In the genomic region with DNA sequence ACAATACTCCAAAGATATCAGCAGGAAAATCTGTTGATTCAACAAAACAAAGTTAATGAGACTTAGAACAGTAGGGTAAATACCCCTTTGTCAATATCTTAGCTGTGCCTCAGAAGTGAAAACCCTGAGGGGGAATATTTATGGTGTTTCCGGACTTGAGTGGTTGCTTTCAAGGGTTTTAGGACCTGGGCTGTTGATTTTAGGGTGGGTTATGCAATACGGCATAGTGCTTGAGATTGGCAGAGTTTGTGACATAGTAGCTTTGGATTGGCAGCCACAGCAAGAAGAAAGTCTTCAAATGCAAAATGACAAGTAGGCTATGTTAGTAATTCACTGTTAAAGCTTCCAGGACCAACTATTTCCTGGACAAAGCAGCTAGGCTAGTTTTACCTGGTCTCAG, we compare ENCODE assay signal across 22 cellular contexts.
DNase-seq lines count a peak whose midpoint lies in the region; ATAC-seq and TF ChIP-seq lines count a peak whose summit lies in the region.
"Had no signal": no experiment of that assay in that cellular context is flagged by ENCODE, and none has a peak within 500 bp of the region (broad histone marks: within the 10 kb centered on the region; RNA-seq: fewer than 3 reads in every experiment).

No MANE protein-coding gene starts in this region.

- H3K4me1 Mint-ChIP-seq in endothelial cell (ENCODE audit: unreplicated experiment), result peaks cover 22% of the 10 kb centered on the region
- H3K4me1 Mint-ChIP-seq in activated T-helper 17 cell treated with anti-CD3 and anti-CD28 coated beads, Interleukin-2, amount 50 U/mL, for 72 hours, result no peaks in the 10 kb centered on the region
- H3K4me1 Mint-ChIP-seq in activated naive CD4-positive, alpha-beta T cell treated with anti-CD3 and anti-CD28 coated beads for 36 hours (ENCODE audit: low read depth), result no peaks in the 10 kb centered on the region

- H3K4me3 ChIP-seq in dorsolateral prefrontal cortex, result no peak overlapping the region
- H3K4me3 ChIP-seq: cardiac muscle cell, skin epidermis had no signal

- H3K27ac Mint-ChIP-seq in endothelial cell (ENCODE audit: unreplicated experiment), result peak overlapping the region; percentile 82
- H3K27ac Mint-ChIP-seq in activated T-helper 17 cell treated with anti-CD3 and anti-CD28 coated beads, Interleukin-2, amount 50 U/mL, for 72 hours, result no peak overlapping the region
- no peak overlapping the region for H3K27ac Mint-ChIP-seq in activated naive CD4-positive, alpha-beta T cell treated with anti-CD3 and anti-CD28 coated beads for 36 hours

- H3K9me3 Mint-ChIP-seq in endothelial cell (ENCODE audit: unreplicated experiment), result no peaks in the 10 kb centered on the region
- H3K9me3 Mint-ChIP-seq in activated T-helper 17 cell treated with anti-CD3 and anti-CD28 coated beads, Interleukin-2, amount 50 U/mL, for 72 hours, result peaks cover 25% of the 10 kb centered on the region
- peaks cover 18% of the 10 kb centered on the region for H3K9me3 Mint-ChIP-seq in activated naive CD4-positive, alpha-beta T cell treated with anti-CD3 and anti-CD28 coated beads for 36 hours

- no peaks in the 10 kb centered on the region for H3K27me3 Mint-ChIP-seq in endothelial cell (ENCODE audit: unreplicated experiment)
- no peaks in the 10 kb centered on the region for H3K27me3 Mint-ChIP-seq in activated T-helper 17 cell treated with anti-CD3 and anti-CD28 coated beads, Interleukin-2, amount 50 U/mL, for 72 hours
- no peaks in the 10 kb centered on the region for H3K27me3 Mint-ChIP-seq in activated naive CD4-positive, alpha-beta T cell treated with anti-CD3 and anti-CD28 coated beads for 36 hours (ENCODE audit: low read depth)

- H3K36me3 Mint-ChIP-seq in endothelial cell (ENCODE audit: low read depth, unreplicated experiment), result peaks cover 3% of the 10 kb centered on the region
- no peaks in the 10 kb centered on the region for H3K36me3 Mint-ChIP-seq in activated T-helper 17 cell treated with anti-CD3 and anti-CD28 coated beads, Interleukin-2, amount 50 U/mL, for 72 hours (ENCODE audit: low read depth)
- no peaks in the 10 kb centered on the region for H3K36me3 Mint-ChIP-seq in activated naive CD4-positive, alpha-beta T cell treated with anti-CD3 and anti-CD28 coated beads for 36 hours (ENCODE audit: low read depth)

- TF ChIP-seq CTCF in endothelial cell (IDR thresholded peaks at IDR 0.05; ENCODE audit: unreplicated experiment), result no peak
- TF ChIP-seq CTCF in dorsolateral prefrontal cortex (IDR thresholded peaks at IDR 0.05 in 54 of 56, conservative IDR thresholded peaks at IDR 0.05 in 2 of 56; ENCODE audit: low read depth in 1 of 56, partially characterized antibody in 56 of 56), result no peak

- intact Hi-C loops in activated naive CD4-positive, alpha-beta T cell treated with anti-CD3 and anti-CD28 coated beads for 36 hours (cut with micrococcal nuclease), result no loop called here
- intact Hi-C loops in dorsolateral prefrontal cortex (cut with DNase I), result no loop called here

- H3K4me3 Mint-ChIP-seq in endothelial cell (ENCODE audit: unreplicated experiment), result no peak overlapping the region
- H3K4me3 Mint-ChIP-seq in activated T-helper 17 cell treated with anti-CD3 and anti-CD28 coated beads, Interleukin-2, amount 50 U/mL, for 72 hours, result no peak overlapping the region
- no peak overlapping the region for H3K4me3 Mint-ChIP-seq in activated naive CD4-positive, alpha-beta T cell treated with anti-CD3 and anti-CD28 coated beads for 36 hours

- DNase-seq in NCI-H1417 (lab: John Stamatoyannopoulos, UW) (peak in 2 of 3 experiments; percentile 20 to 74), NCI-H1417 treated with DMSO at 0.1 percent for 48 hours (lab: John Stamatoyannopoulos, UW) (no peak), NCI-H345 (lab: John Stamatoyannopoulos, UW) (peak; percentile 26), endothelial cell (ENCODE audit: low spot score) (no peak), renal cortical epithelial cell (ENCODE audit: low read depth) (peak; percentile 52), dorsolateral prefrontal cortex (no peak)
- DNase-seq in activated naive CD4-positive, alpha-beta T cell treated with anti-CD3 and anti-CD28 coated beads for 36 hours, result no peak
- DNase-seq: 8988T; activated effector memory CD4-positive, alpha-beta T cell treated with Interleukin-2 at 50 U/mL for 16 hours; dermis blood vessel endothelial cell; left ventricle myocardium superior; NCI-H1694 treated with DMSO at 0.1 percent for 48 hours; NCI-H526 treated with DMSO at 0.1 percent for 48 hours; stimulated activated CD4-positive, alpha-beta T cell treated with anti-CD3 and anti-CD28 coated beads, Interleukin-4, amount 100 ng/mL, for 4 hours; substantia nigra; T1000 had no signal

- H3K27ac ChIP-seq in dorsolateral prefrontal cortex, result no peak overlapping the region
- H3K27ac ChIP-seq: cardiac muscle cell, parathyroid adenoma, skin epidermis had no signal

- CTCF ChIA-PET in activated naive CD4-positive, alpha-beta T cell treated with anti-CD3 and anti-CD28 coated beads for 36 hours (lab: Charles Lee), result no interaction called here

- no peak for ATAC-seq in activated T-helper 17 cell treated with anti-CD3 and anti-CD28 coated beads, Interleukin-2, amount 50 U/mL, for 72 hours (replicated peaks)
- ATAC-seq: esophagus mucosa, left ventricle myocardium superior, SK-N-SH treated with all-trans-retinoic acid at 6 μM for 48 hours had no signal

- H3K27me3 ChIP-seq in dorsolateral prefrontal cortex, result no peaks in the 10 kb centered on the region
- H3K27me3 ChIP-seq: cardiac muscle cell had no signal

Comparison
In these comparisons a context has a peak if more than half of its experiments do, and no peak if none do; other contexts are left out.
1. DNase-seq: peak in NCI-H1417 (2 of 3), NCI-H345 (single experiment) and renal cortical epithelial cell (single experiment); none in NCI-H1417 treated with DMSO at 0.1 percent for 48 hours (single experiment), endothelial cell (single experiment), activated naive CD4-positive, alpha-beta T cell treated with anti-CD3 and anti-CD28 coated beads for 36 hours (single experiment) and dorsolateral prefrontal cortex (0 of 10).